9 cellular contexts compared by ENCODE assay signal in the genomic region with DNA sequence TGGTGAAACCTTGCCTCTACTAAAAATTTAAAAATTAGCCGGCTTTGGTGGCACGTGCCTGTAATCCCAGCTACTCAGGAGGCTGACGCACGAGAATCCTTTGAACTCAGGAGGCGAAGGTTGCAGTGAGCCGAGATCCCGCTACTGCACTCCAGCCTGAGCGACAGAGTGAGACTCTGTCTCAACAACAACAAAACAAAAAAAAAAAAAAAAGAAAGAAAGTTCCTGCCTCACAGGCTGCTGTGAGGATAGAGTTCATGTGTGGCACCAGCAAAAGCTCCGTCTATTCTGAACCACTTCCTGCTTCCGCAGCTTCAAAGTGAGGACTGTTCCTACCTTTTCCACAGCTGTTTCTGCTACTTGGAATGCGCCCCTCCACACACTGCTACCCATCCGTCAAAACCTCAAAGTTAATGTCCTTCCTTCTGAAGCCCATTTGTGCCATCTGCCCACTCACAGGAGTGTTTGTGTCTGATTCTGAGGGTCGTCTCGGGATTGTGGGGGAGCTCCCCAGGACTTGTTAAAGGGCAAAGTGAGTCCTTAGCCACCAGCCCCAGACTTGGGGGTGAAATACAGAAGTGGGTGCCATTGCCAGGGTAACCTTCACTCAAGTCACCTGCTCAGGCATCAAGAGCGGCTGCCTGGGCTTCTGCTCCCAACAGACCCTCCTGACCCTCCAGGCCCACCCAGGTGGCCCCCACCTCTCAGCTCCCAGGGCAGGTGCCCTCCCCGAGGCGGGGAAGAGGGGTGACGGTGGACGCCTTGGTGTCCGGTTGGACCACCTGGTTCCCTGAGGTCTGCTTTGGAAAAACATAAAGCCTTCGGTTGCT. TPM values are rescaled to one million over a fixed set of nuclear protein-coding genes. Genes with fewer than 3 reads are reported as not detected.
DNase-seq lines count a peak whose midpoint lies in the region; ATAC-seq, FAIRE-seq and TF ChIP-seq lines count a peak whose summit lies in the region.
"Had no signal": no experiment of that assay in that cellular context is flagged by ENCODE, and none has a peak within 500 bp of the region (broad histone marks: within the 10 kb centered on the region; RNA-seq: fewer than 3 reads in every experiment).

No MANE protein-coding gene starts in this region.

- peak overlapping the region; percentile 94 for H3K27ac Mint-ChIP-seq in activated CD8-positive, alpha-beta T cell treated with anti-CD3 and anti-CD28 coated beads, Interleukin-2, amount 10 ng/mL, durations not matched to agents 7 days and 5 days

- no peak for TF ChIP-seq POLR2A in tibial nerve (IDR thresholded peaks at IDR 0.05)

- WGBS in tibial nerve, 2 donors = 69 to 72% methylated on average over 20 to 21 of the region's 21 CpGs

- no peaks in the 10 kb centered on the region for H3K9me3 ChIP-seq in kidney (ENCODE audit: control insufficient read depth in 1 of 2, low read length in 2 of 2)
- H3K9me3 ChIP-seq in tibial nerve = no peaks in the 10 kb centered on the region

- peaks cover 51% of the 10 kb centered on the region for H3K4me1 Mint-ChIP-seq in activated CD8-positive, alpha-beta T cell treated with anti-CD3 and anti-CD28 coated beads, Interleukin-2, amount 10 ng/mL, durations not matched to agents 7 days and 5 days (ENCODE audit: low read depth)

- H3K9me3 Mint-ChIP-seq in activated CD8-positive, alpha-beta T cell treated with anti-CD3 and anti-CD28 coated beads, Interleukin-2, amount 10 ng/mL, durations not matched to agents 7 days and 5 days (ENCODE audit: insufficient read depth) = no peaks in the 10 kb centered on the region

- peak; percentile 20 for ATAC-seq in activated CD8-positive, alpha-beta T cell treated with anti-CD3 and anti-CD28 coated beads, Interleukin-2, amount 10 ng/mL, durations not matched to agents 7 days and 5 days
- no peak for ATAC-seq in GM19452 (IDR thresholded peaks at IDR 0.05; ENCODE audit: unreplicated experiment)

- no peaks in the 10 kb centered on the region for H3K27me3 ChIP-seq in tibial nerve

- CTCF ChIA-PET in activated CD8-positive, alpha-beta T cell treated with anti-CD3 and anti-CD28 coated beads, Interleukin-2, amount 10 ng/mL, durations not matched to agents 7 days and 5 days (lab: Charles Lee) = interaction anchor here (0.7 to 2.2 kb wide), 3 partner anchors 9 to 451 kb away, joined by 3 to 22 read pairs (median 3); no protein-coding TSS in a partner anchor

- H3K36me3 ChIP-seq in kidney (ENCODE audit: control insufficient read depth in 1 of 2, insufficient read depth in 2 of 2, low read length in 2 of 2) = no peaks in the 10 kb centered on the region
- H3K36me3 ChIP-seq in tibial nerve = peaks cover 0 to 19% (median 0%) of the 10 kb centered on the region in 3 donors

- TF ChIP-seq EP300 in tibial nerve (IDR thresholded peaks at IDR 0.05) = no peak

- H3K27me3 Mint-ChIP-seq in activated CD8-positive, alpha-beta T cell treated with anti-CD3 and anti-CD28 coated beads, Interleukin-2, amount 10 ng/mL, durations not matched to agents 7 days and 5 days (ENCODE audit: low read depth) = no peaks in the 10 kb centered on the region

- no peak for TF ChIP-seq CTCF in kidney (IDR thresholded peaks at IDR 0.05; ENCODE audit: borderline replicate concordance, extremely low read depth, insufficient read depth)
- TF ChIP-seq CTCF in tibial nerve (IDR thresholded peaks at IDR 0.05) = no peak

- H3K9ac ChIP-seq in kidney (ENCODE audit: low read length in 2 of 2) = peak overlapping the region in 1 of 2 donors; percentile 71

- DNase-seq in activated gamma-delta T cell treated with Interleukin-2 at 50 U/mL for 16 hours = peak; percentile 37
- no peak for DNase-seq in activated gamma-delta T cell (lab: John Stamatoyannopoulos, UW)
- peak; percentile 62 for DNase-seq in activated CD8-positive, alpha-beta T cell treated with anti-CD3 and anti-CD28 coated beads, Interleukin-2, amount 10 ng/mL, durations not matched to agents 7 days and 5 days
- no peak for DNase-seq in kidney
- DNase-seq in tibial nerve (ENCODE audit: low spot score in 2 of 2) = no peak
- no peak for DNase-seq in NCI-H187 treated with DMSO at 0.1 percent for 48 hours (lab: John Stamatoyannopoulos, UW)
- no peak for DNase-seq in NCI-H2227 treated with DMSO at 0.1 percent for 48 hours (lab: John Stamatoyannopoulos, UW)
- DNase-seq: aorta had no signal

- intact Hi-C loops in kidney (cut with DNase I) = no loop called here

- FAIRE-seq in kidney (lab: Jason Lieb, UNC) = no peak

- POLR2A ChIA-PET in activated CD8-positive, alpha-beta T cell treated with anti-CD3 and anti-CD28 coated beads, Interleukin-2, amount 10 ng/mL, durations not matched to agents 7 days and 5 days (lab: Charles Lee) = interaction anchor here (0.6 kb wide), 1 partner anchor 13 kb away, joined by 4 read pairs; no protein-coding TSS in a partner anchor

- H3K4me3 ChIP-seq in kidney (ENCODE audit: low read length in 2 of 2) (peak overlapping the region; percentile 12 to 99), tibial nerve (peak overlapping the region in 1 of 4 donors; percentile 1)

- H3K27ac ChIP-seq in kidney (ENCODE audit: low read depth in 2 of 2, low read length in 2 of 2) (peak overlapping the region; percentile 68 to 70), tibial nerve (peak overlapping the region in 3 of 4 donors; percentile 56 to 96 (median 78))

- H3K4me1 ChIP-seq in kidney (ENCODE audit: control insufficient read depth in 1 of 2, insufficient read depth in 1 of 2, low read depth in 1 of 2, low read length in 2 of 2) = peaks cover 3 to 20% of the 10 kb centered on the region in 2 donors
- H3K4me1 ChIP-seq in tibial nerve = peaks cover 0 to 50% (median 27%) of the 10 kb centered on the region in 4 donors

- H3K4me3 Mint-ChIP-seq in activated CD8-positive, alpha-beta T cell treated with anti-CD3 and anti-CD28 coated beads, Interleukin-2, amount 10 ng/mL, durations not matched to agents 7 days and 5 days = peak overlapping the region; percentile 63

- H3K36me3 Mint-ChIP-seq in activated CD8-positive, alpha-beta T cell treated with anti-CD3 and anti-CD28 coated beads, Interleukin-2, amount 10 ng/mL, durations not matched to agents 7 days and 5 days (ENCODE audit: low read depth) = peaks cover 7% of the 10 kb centered on the region

RNA-seq across cellular contexts. Expression of a gene that starts 2.9 kb away (rescaled TPM):
- 10 to 100 TPM; 61.0 to 63.5 TPM for total RNA-seq in activated CD8-positive, alpha-beta T cell treated with anti-CD3 and anti-CD28 coated beads, Interleukin-2, amount 10 ng/mL, durations not matched to agents 7 days and 5 days
- total RNA-seq in kidney (124 TPM), tibial nerve (100 to 1,000 TPM in 1 of 4 donors, 10 to 100 TPM in 3; 45.7 to 108 (median 62.8) TPM)
- 113 TPM for polyA plus RNA-seq in kidney (ENCODE audit: insufficient read depth, low read depth, low replicate concordance)

RNA-seq across cellular contexts. Expression of a gene that starts 15.5 kb away (rescaled TPM):
- total RNA-seq in activated CD8-positive, alpha-beta T cell treated with anti-CD3 and anti-CD28 coated beads, Interleukin-2, amount 10 ng/mL, durations not matched to agents 7 days and 5 days = 1 to 10 TPM; 8.3 to 9.4 TPM
- 9.2 TPM for total RNA-seq in kidney
- polyA plus RNA-seq in kidney (ENCODE audit: insufficient read depth, low read depth, low replicate concordance) = 1.2 TPM
- 1 to 10 TPM in 1 of 4 donors, not detected in 3; 2.4 TPM for total RNA-seq in tibial nerve

RNA-seq across cellular contexts. Expression of a gene that starts 18.3 kb away (rescaled TPM):
- total RNA-seq in activated CD8-positive, alpha-beta T cell treated with anti-CD3 and anti-CD28 coated beads, Interleukin-2, amount 10 ng/mL, durations not matched to agents 7 days and 5 days = 10 to 100 TPM; 45.0 to 51.2 TPM
- 69.7 TPM for total RNA-seq in kidney
- 82.6 TPM for polyA plus RNA-seq in kidney (ENCODE audit: insufficient read depth, low read depth, low replicate concordance)
- total RNA-seq in tibial nerve = 100 to 1,000 TPM in 3 of 4 donors, 10 to 100 TPM in 1; 94.0 to 181 (median 153) TPM

RNA-seq across cellular contexts. Expression of a gene that starts 30.8 kb away (rescaled TPM):
- under 1 TPM; 0.26 to 0.31 TPM for total RNA-seq in activated CD8-positive, alpha-beta T cell treated with anti-CD3 and anti-CD28 coated beads, Interleukin-2, amount 10 ng/mL, durations not matched to agents 7 days and 5 days
- total RNA-seq in kidney (2.1 TPM), tibial nerve (1 to 10 TPM in 2 of 4 donors, under 1 TPM in 2; 0.21 to 2.4 (median 1.1) TPM)
- polyA plus RNA-seq in kidney (ENCODE audit: insufficient read depth, low read depth, low replicate concordance) = 2.1 TPM

RNA-seq across cellular contexts. Expression of a gene that starts 48.4 kb away (rescaled TPM):
- total RNA-seq in activated CD8-positive, alpha-beta T cell treated with anti-CD3 and anti-CD28 coated beads, Interleukin-2, amount 10 ng/mL, durations not matched to agents 7 days and 5 days = 10 to 100 TPM; 72.7 to 81.6 TPM
- 48.0 TPM for total RNA-seq in kidney
- 28.4 TPM for polyA plus RNA-seq in kidney (ENCODE audit: insufficient read depth, low read depth, low replicate concordance)
- 10 to 100 TPM; 18.6 to 31.8 (median 25.7) TPM for total RNA-seq in tibial nerve

Comparison
In these comparisons a context has a peak if more than half of its experiments do, and no peak if none do; other contexts are left out.
1. DNase-seq: peak in activated gamma-delta T cell treated with Interleukin-2 at 50 U/mL for 16 hours (single experiment) and activated CD8-positive, alpha-beta T cell treated with anti-CD3 and anti-CD28 coated beads, Interleukin-2, amount 10 ng/mL, durations not matched to agents 7 days and 5 days (single experiment); none in activated gamma-delta T cell (single experiment), kidney (single experiment), tibial nerve (0 of 2), NCI-H187 treated with DMSO at 0.1 percent for 48 hours (single experiment) and NCI-H2227 treated with DMSO at 0.1 percent for 48 hours (single experiment).